10 cellular contexts compared by ENCODE assay signal in the genomic region with DNA sequence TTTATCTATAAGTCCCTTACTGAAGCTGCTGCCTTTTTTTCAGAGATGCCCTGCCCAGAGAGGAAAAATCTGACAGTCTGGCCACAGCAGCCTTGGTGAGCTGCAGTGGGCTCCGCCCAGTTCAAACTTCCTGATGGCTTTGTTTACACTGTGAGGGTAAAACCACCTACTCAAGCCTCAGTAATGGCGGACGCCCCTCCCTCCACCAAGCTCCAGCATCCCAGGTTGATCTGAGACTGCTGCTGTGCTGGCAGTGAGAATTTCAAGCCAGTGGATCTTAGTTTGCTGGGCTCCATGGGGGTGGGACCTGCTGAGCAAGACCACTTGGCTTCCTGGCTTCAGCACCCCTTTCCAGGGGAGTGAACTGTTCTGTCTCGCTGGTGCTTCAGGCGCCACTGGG. TPM values are rescaled to one million over a fixed set of nuclear protein-coding genes. Genes with fewer than 3 reads are reported as not detected.
"Had no signal": no experiment of that assay in that cellular context is flagged by ENCODE, and none has a peak within 500 bp of the region (broad histone marks: within the 10 kb centered on the region; RNA-seq: fewer than 3 reads in every experiment).

No MANE protein-coding gene starts in this region.

RNA-seq across cellular contexts. Expression of a gene that starts 52.2 kb away (rescaled TPM):
- total RNA-seq: ascending aorta, esophagus muscularis mucosa, kidney epithelial cell, left ventricle myocardium inferior, mammary epithelial cell, psoas muscle, skeletal muscle tissue had no signal
- polyA plus RNA-seq: heart left ventricle, ovary, psoas muscle, right cardiac atrium had no signal
